Comparison of ENCODE assay signal across 1 cellular context in the genomic region with DNA sequence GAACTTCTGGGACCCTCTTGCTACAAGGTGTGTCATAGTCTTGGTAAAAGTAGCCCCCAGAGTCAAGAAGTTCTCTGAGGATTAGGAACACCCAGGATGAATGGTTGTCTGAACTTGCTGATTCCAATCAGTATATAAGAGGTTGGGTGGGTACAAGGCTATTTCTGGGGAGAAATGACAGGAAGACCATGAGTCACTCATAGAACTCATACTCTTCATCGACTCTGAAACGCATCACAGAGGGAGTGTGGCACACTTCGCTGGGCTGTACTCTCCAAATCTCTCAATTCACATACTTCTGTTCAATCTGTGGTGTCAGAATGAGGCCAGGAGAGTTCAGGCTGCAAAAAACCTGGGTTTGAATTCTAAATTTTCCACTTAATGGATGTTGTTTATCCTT.
TF ChIP-seq lines count a peak whose summit lies in the region.

No MANE protein-coding gene starts in this region.

TF ChIP-seq in GM23338, 12 proteins besides CTCF, POLR2A, EP300 and RAD21:
- TF ChIP-seq ZNF462 (CRISPR knock-in tag; IDR thresholded peaks at IDR 0.05): no peak
- no peak for TF ChIP-seq ZNF114 (CRISPR knock-in tag; IDR thresholded peaks at IDR 0.05)
- TF ChIP-seq, protein P1, sequence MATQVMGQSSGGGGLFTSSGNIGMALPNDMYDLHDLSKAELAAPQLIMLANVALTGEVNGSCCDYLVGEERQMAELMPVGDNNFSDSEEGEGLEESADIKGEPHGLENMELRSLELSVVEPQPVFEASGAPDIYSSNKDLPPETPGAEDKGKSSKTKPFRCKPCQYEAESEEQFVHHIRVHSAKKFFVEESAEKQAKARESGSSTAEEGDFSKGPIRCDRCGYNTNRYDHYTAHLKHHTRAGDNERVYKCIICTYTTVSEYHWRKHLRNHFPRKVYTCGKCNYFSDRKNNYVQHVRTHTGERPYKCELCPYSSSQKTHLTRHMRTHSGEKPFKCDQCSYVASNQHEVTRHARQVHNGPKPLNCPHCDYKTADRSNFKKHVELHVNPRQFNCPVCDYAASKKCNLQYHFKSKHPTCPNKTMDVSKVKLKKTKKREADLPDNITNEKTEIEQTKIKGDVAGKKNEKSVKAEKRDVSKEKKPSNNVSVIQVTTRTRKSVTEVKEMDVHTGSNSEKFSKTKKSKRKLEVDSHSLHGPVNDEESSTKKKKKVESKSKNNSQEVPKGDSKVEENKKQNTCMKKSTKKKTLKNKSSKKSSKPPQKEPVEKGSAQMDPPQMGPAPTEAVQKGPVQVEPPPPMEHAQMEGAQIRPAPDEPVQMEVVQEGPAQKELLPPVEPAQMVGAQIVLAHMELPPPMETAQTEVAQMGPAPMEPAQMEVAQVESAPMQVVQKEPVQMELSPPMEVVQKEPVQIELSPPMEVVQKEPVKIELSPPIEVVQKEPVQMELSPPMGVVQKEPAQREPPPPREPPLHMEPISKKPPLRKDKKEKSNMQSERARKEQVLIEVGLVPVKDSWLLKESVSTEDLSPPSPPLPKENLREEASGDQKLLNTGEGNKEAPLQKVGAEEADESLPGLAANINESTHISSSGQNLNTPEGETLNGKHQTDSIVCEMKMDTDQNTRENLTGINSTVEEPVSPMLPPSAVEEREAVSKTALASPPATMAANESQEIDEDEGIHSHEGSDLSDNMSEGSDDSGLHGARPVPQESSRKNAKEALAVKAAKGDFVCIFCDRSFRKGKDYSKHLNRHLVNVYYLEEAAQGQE (IDR thresholded peaks at IDR 0.05; ENCODE audit: unreplicated experiment): no peak
- no peak for TF ChIP-seq ZNF331 (CRISPR knock-in tag; IDR thresholded peaks at IDR 0.05; ENCODE audit: low read depth)
- TF ChIP-seq EZH2 (IDR thresholded peaks at IDR 0.05; ENCODE audit: low read depth, unreplicated experiment): no peak
- no peak for TF ChIP-seq CREB1 (CRISPR knock-in tag; IDR thresholded peaks at IDR 0.05; ENCODE audit: low read depth)
- no peak for TF ChIP-seq NANOG (IDR thresholded peaks at IDR 0.05; ENCODE audit: borderline replicate concordance)
- no peak for TF ChIP-seq EZH2phosphoT487 (IDR thresholded peaks at IDR 0.05; ENCODE audit: unreplicated experiment)
- no peak for TF ChIP-seq POLR2AphosphoS5 (IDR thresholded peaks at IDR 0.05; ENCODE audit: low read depth)
- no peak for TF ChIP-seq JUNB (IDR thresholded peaks at IDR 0.05; ENCODE audit: unreplicated experiment)
- TF ChIP-seq STAT1 (IDR thresholded peaks at IDR 0.05; ENCODE audit: unreplicated experiment): no peak
- TF ChIP-seq, protein P2, sequence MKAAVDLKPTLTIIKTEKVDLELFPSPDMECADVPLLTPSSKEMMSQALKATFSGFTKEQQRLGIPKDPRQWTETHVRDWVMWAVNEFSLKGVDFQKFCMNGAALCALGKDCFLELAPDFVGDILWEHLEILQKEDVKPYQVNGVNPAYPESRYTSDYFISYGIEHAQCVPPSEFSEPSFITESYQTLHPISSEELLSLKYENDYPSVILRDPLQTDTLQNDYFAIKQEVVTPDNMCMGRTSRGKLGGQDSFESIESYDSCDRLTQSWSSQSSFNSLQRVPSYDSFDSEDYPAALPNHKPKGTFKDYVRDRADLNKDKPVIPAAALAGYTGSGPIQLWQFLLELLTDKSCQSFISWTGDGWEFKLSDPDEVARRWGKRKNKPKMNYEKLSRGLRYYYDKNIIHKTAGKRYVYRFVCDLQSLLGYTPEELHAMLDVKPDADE (IDR thresholded peaks at IDR 0.05): no peak
TF ChIP-seq in GM23338: peak in this region for 0.
